14 cellular contexts compared by ENCODE assay signal in the genomic region with DNA sequence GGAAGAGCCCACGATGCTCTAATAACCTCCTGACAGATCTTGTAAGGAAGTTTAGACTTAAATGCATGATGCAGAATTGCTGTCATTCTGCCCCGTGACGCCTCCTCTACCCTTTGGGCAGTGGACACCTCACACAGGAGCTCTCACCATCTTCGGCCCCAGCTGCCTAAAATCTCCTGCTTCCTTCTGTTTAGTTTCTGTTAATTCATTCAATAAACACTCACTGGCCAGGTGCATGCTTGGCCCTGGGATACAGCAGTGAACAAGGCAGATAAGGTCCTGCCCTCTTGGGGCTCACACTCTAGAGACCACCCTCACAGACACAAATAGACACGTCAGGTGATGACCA.
A peak's percentile ranks its signal among the peaks of the same experiment; 100 is the strongest.
DNase-seq lines count a peak whose midpoint lies in the region; TF ChIP-seq lines count a peak whose summit lies in the region.
"Had no signal": no experiment of that assay in that cellular context is flagged by ENCODE, and none has a peak within 500 bp of the region (broad histone marks: within the 10 kb centered on the region; RNA-seq: fewer than 3 reads in every experiment).

No MANE protein-coding gene starts in this region.

- no peak overlapping the region for H2AK5ac ChIP-seq in neuronal stem cell (ENCODE audit: low read depth, low read length)

- TF ChIP-seq POLR2A in stomach (IDR thresholded peaks at IDR 0.05): no peak

- no peak overlapping the region for H2BK15ac ChIP-seq in neuronal stem cell (ENCODE audit: low read length)

- no peaks in the 10 kb centered on the region for H3K4me1 Mint-ChIP-seq in activated naive CD4-positive, alpha-beta T cell treated with anti-CD3 and anti-CD28 coated beads, Interleukin-2, amount 10 ng/mL, durations not matched to agents 7 days and 5 days
- H3K4me1 Mint-ChIP-seq: CD4-positive, alpha-beta memory T cell had no signal

- H3K27ac ChIP-seq in coronary artery (no peak overlapping the region), neuronal stem cell (replicated peaks; ENCODE audit: low read length) (no peak overlapping the region), stomach (no peak overlapping the region)
- H3K27ac ChIP-seq: 22Rv1, C4-2B had no signal

- no peak overlapping the region for H3K4me2 ChIP-seq in neuronal stem cell (ENCODE audit: insufficient read depth, low read length, poor library complexity, severe bottlenecking)

- no peaks in the 10 kb centered on the region for H3K9me3 Mint-ChIP-seq in activated naive CD4-positive, alpha-beta T cell treated with anti-CD3 and anti-CD28 coated beads, Interleukin-2, amount 10 ng/mL, durations not matched to agents 7 days and 5 days

- peaks cover 49% of the 10 kb centered on the region for H3K27me3 Mint-ChIP-seq in activated naive CD4-positive, alpha-beta T cell treated with anti-CD3 and anti-CD28 coated beads, Interleukin-2, amount 10 ng/mL, durations not matched to agents 7 days and 5 days

- no peak overlapping the region for H3K4me3 Mint-ChIP-seq in activated naive CD4-positive, alpha-beta T cell treated with anti-CD3 and anti-CD28 coated beads, Interleukin-2, amount 10 ng/mL, durations not matched to agents 7 days and 5 days
- H3K4me3 Mint-ChIP-seq: CD4-positive, alpha-beta memory T cell; H9 had no signal

- intact Hi-C loops in stomach (cut with DNase I; ENCODE audit: low total_unique reads): no loop called here

- H3K36me3 Mint-ChIP-seq in activated naive CD4-positive, alpha-beta T cell treated with anti-CD3 and anti-CD28 coated beads, Interleukin-2, amount 10 ng/mL, durations not matched to agents 7 days and 5 days: no peaks in the 10 kb centered on the region
- H3K36me3 Mint-ChIP-seq: CD4-positive, alpha-beta memory T cell had no signal

- no peak overlapping the region for H4K8ac ChIP-seq in neuronal stem cell (ENCODE audit: low read depth, low read length)

- WGBS in neuronal stem cell (ENCODE audit: extremely low coverage in 2 of 2, insufficient read length in 2 of 2, insufficient replicate concordance in 1 of 2), 2 donors: no CpG with 5 or more reads among the region's 5 CpGs
- WGBS in stomach, 5 donors: 82 to 93% (median 88%) methylated on average over 5 of the region's 5 CpGs

- no peak overlapping the region for H3K27ac Mint-ChIP-seq in activated naive CD4-positive, alpha-beta T cell treated with anti-CD3 and anti-CD28 coated beads, Interleukin-2, amount 10 ng/mL, durations not matched to agents 7 days and 5 days
- H3K27ac Mint-ChIP-seq: CD4-positive, alpha-beta memory T cell; H9 had no signal

- H3K79me1 ChIP-seq in neuronal stem cell (ENCODE audit: low read depth, low read length): peaks cover 2% of the 10 kb centered on the region

- H3K14ac ChIP-seq in neuronal stem cell (ENCODE audit: low read length): no peak overlapping the region

- H3K18ac ChIP-seq in neuronal stem cell (ENCODE audit: low read length): no peak overlapping the region

- H3K36me3 ChIP-seq in neuronal stem cell (replicated peaks in 1 of 2; ENCODE audit: control insufficient read depth in 2 of 2, insufficient read depth in 2 of 2, low read length in 2 of 2) (no peaks in the 10 kb centered on the region), stomach (no peaks in the 10 kb centered on the region)

- TF ChIP-seq CTCF in coronary artery (IDR thresholded peaks at IDR 0.05) (no peak), stomach (IDR thresholded peaks at IDR 0.05) (no peak)

- peak overlapping the region; percentile 68 for H2BK5ac ChIP-seq in neuronal stem cell (ENCODE audit: low read length)

- H2BK120ac ChIP-seq in neuronal stem cell (ENCODE audit: low read depth, low read length): no peak overlapping the region

- no peak for TF ChIP-seq EP300 in stomach (IDR thresholded peaks at IDR 0.05)

- H3K9me3 ChIP-seq in neuronal stem cell (replicated peaks in 1 of 2; ENCODE audit: control insufficient read depth in 2 of 2, insufficient read depth in 1 of 2, low read depth in 1 of 2, low read length in 2 of 2): peaks cover 2 to 3% of the 10 kb centered on the region in 2 donors
- H3K9me3 ChIP-seq in stomach: no peaks in the 10 kb centered on the region

- no peak overlapping the region for H2AFZ ChIP-seq in neuronal stem cell (ENCODE audit: low read length)

- H3K4me3 ChIP-seq in coronary artery (no peak overlapping the region), neuronal stem cell (ENCODE audit: low read length in 2 of 2) (no peak overlapping the region), stomach (no peak overlapping the region)

- no peak overlapping the region for H3K9ac ChIP-seq in neuronal stem cell (ENCODE audit: low read depth, low read length, poor library complexity)

- no peak overlapping the region for H2BK12ac ChIP-seq in neuronal stem cell (ENCODE audit: low read length)

- CTCF ChIA-PET in activated naive CD4-positive, alpha-beta T cell treated with anti-CD3 and anti-CD28 coated beads, Interleukin-2, amount 10 ng/mL, durations not matched to agents 7 days and 5 days (lab: Charles Lee): interaction anchor here (1.4 to 2.3 kb wide), 2 partner anchors 13 to 22 kb away, joined by 6 to 11 read pairs; no protein-coding TSS in a partner anchor

- H4K91ac ChIP-seq in neuronal stem cell (ENCODE audit: low read depth, low read length, poor library complexity): no peak overlapping the region

- no peak overlapping the region for H3K23ac ChIP-seq in neuronal stem cell (ENCODE audit: low read depth, low read length, poor library complexity)

- DNase-seq in activated CD8-positive, alpha-beta memory T cell treated with anti-CD3 and anti-CD28 coated beads, Interleukin-2, amount 50 U/mL, for 48 hours: peak; percentile 23
- no peak for DNase-seq in activated CD8-positive, alpha-beta memory T cell treated with anti-CD3 and anti-CD28 coated beads for 24 hours
- DNase-seq in coronary artery (ENCODE audit: low spot score): peak; percentile 47
- no peak for DNase-seq in neuronal stem cell (ENCODE audit: low spot score)
- DNase-seq in stomach: peak; percentile 15
- DNase-seq in activated naive CD4-positive, alpha-beta T cell treated with anti-CD3 and anti-CD28 coated beads, Interleukin-2, amount 10 ng/mL, durations not matched to agents 7 days and 5 days: no peak
- no peak for DNase-seq in 8988T
- DNase-seq: CD4-positive, alpha-beta memory T cell; DMS79; GOT3; H9; IMR-90 had no signal

- peaks cover 0 to 4% of the 10 kb centered on the region in 2 donors for H3K4me1 ChIP-seq in neuronal stem cell (ENCODE audit: control insufficient read depth in 2 of 2, insufficient read depth in 1 of 2, low read depth in 1 of 2, low read length in 2 of 2)
- peaks cover 6 to 10% (median 8%) of the 10 kb centered on the region in 4 donors for H3K4me1 ChIP-seq in stomach

- no peak overlapping the region for H3K4ac ChIP-seq in neuronal stem cell (ENCODE audit: low read length)

- H3K27me3 ChIP-seq in neuronal stem cell (ENCODE audit: control insufficient read depth in 3 of 3, insufficient read depth in 3 of 3, low read depth in 1 of 3, low read length in 3 of 3): no peaks in the 10 kb centered on the region
- peaks cover 0 to 3% (median 0%) of the 10 kb centered on the region in 3 donors for H3K27me3 ChIP-seq in stomach

Comparison
In these comparisons a context has a peak if more than half of its experiments do, and no peak if none do; other contexts are left out.
1. DNase-seq: peak in activated CD8-positive, alpha-beta memory T cell treated with anti-CD3 and anti-CD28 coated beads, Interleukin-2, amount 50 U/mL, for 48 hours (single experiment), coronary artery (single experiment) and stomach (single experiment); none in activated CD8-positive, alpha-beta memory T cell treated with anti-CD3 and anti-CD28 coated beads for 24 hours (single experiment), neuronal stem cell (single experiment), activated naive CD4-positive, alpha-beta T cell treated with anti-CD3 and anti-CD28 coated beads, Interleukin-2, amount 10 ng/mL, durations not matched to agents 7 days and 5 days (single experiment) and 8988T (single experiment).